31 cellular contexts compared by ENCODE assay signal in genomic region chr22:29449296-29449863, GRCh38. TPM values are rescaled to one million over a fixed set of nuclear protein-coding genes. Genes with fewer than 3 reads are reported as not detected.
"Had no signal": no experiment of that assay in that cellular context is flagged by ENCODE, and none has a peak within 500 bp of the region (broad histone marks: within the 10 kb centered on the region; RNA-seq: fewer than 3 reads in every experiment).

No MANE protein-coding gene starts in this region.

- H3K4me3 ChIP-seq: esophagus muscularis mucosa, gastroesophageal sphincter, heart left ventricle, hepatocyte, left lung, ovary, sigmoid colon, suprapubic skin, transverse colon had no signal

- H3K9me3 ChIP-seq: esophagus muscularis mucosa, gastroesophageal sphincter, heart left ventricle, left lung, ovary, sigmoid colon, suprapubic skin, transverse colon had no signal

- H3K36me3 ChIP-seq: esophagus muscularis mucosa, gastroesophageal sphincter, heart left ventricle, left lung, ovary, sigmoid colon, suprapubic skin, transverse colon had no signal

- H3K27me3 ChIP-seq: foreskin keratinocyte, heart left ventricle, hepatocyte, left lung, ovary, sigmoid colon, suprapubic skin, transverse colon had no signal

- H3K4me1 Mint-ChIP-seq: endodermal cell; naive thymus-derived CD8-positive, alpha-beta T cell; stimulated activated naive B cell treated with anti-CD40 and anti-IgM and Interleukin-4, amounts not matched to agents 10 μg/mL and 1 μg/mL and 100 μg/mL, for 72 hours had no signal

- H3K9me3 Mint-ChIP-seq: dendritic cell treated with granulocyte-macrophage colony-stimulating factor and Interleukin-4, amounts not matched to agents 40 ng/mL and 50 ng/mL, for 4 days; endodermal cell; naive thymus-derived CD8-positive, alpha-beta T cell; nephron progenitor cell; stimulated activated naive B cell treated with anti-CD40 and anti-IgM and Interleukin-4, amounts not matched to agents 10 μg/mL and 1 μg/mL and 100 μg/mL, for 72 hours; stimulated activated naive CD8-positive, alpha-beta T cell treated with anti-CD3 and anti-CD28 coated beads, Interleukin-15, Interleukin-2, amounts not matched to agents 100 ng/mL and 50 ng/mL, for 24 hours had no signal

- H3K36me3 Mint-ChIP-seq: naive thymus-derived CD8-positive, alpha-beta T cell; stimulated activated naive B cell treated with anti-CD40 and anti-IgM and Interleukin-4, amounts not matched to agents 10 μg/mL and 1 μg/mL and 100 μg/mL, for 72 hours had no signal

- H3K4me1 ChIP-seq: foreskin keratinocyte, gastroesophageal sphincter, heart left ventricle, left lung, suprapubic skin, transverse colon had no signal

- H3K27me3 Mint-ChIP-seq: dendritic cell treated with granulocyte-macrophage colony-stimulating factor and Interleukin-4, amounts not matched to agents 40 ng/mL and 50 ng/mL, for 4 days; naive thymus-derived CD8-positive, alpha-beta T cell; stimulated activated naive CD8-positive, alpha-beta T cell treated with anti-CD3 and anti-CD28 coated beads, Interleukin-15, Interleukin-2, amounts not matched to agents 100 ng/mL and 50 ng/mL, for 24 hours had no signal

- H3K27ac ChIP-seq: epithelial cell of prostate, esophagus muscularis mucosa, foreskin keratinocyte, gastroesophageal sphincter, heart left ventricle, hepatocyte, left lung, ovary, sigmoid colon, suprapubic skin, transverse colon had no signal

- ATAC-seq: foreskin keratinocyte; gastroesophageal sphincter; heart left ventricle; left cardiac atrium; left lung; naive thymus-derived CD8-positive, alpha-beta T cell; stimulated activated naive B cell treated with anti-CD40 and anti-IgM and Interleukin-4, amounts not matched to agents 10 μg/mL and 1 μg/mL and 100 μg/mL, for 72 hours had no signal

- H3K4me3 Mint-ChIP-seq: dendritic cell treated with granulocyte-macrophage colony-stimulating factor and Interleukin-4, amounts not matched to agents 40 ng/mL and 50 ng/mL, for 4 days; endodermal cell; naive thymus-derived CD8-positive, alpha-beta T cell; nephron progenitor cell; stimulated activated naive B cell treated with anti-CD40 and anti-IgM and Interleukin-4, amounts not matched to agents 10 μg/mL and 1 μg/mL and 100 μg/mL, for 72 hours; stimulated activated naive CD8-positive, alpha-beta T cell treated with anti-CD3 and anti-CD28 coated beads, Interleukin-15, Interleukin-2, amounts not matched to agents 100 ng/mL and 50 ng/mL, for 24 hours had no signal

- H3K27ac Mint-ChIP-seq: dendritic cell treated with granulocyte-macrophage colony-stimulating factor and Interleukin-4, amounts not matched to agents 40 ng/mL and 50 ng/mL, for 4 days; endodermal cell; nephron progenitor cell; stimulated activated naive B cell treated with anti-CD40 and anti-IgM and Interleukin-4, amounts not matched to agents 10 μg/mL and 1 μg/mL and 100 μg/mL, for 72 hours; stimulated activated naive CD8-positive, alpha-beta T cell treated with anti-CD3 and anti-CD28 coated beads, Interleukin-15, Interleukin-2, amounts not matched to agents 100 ng/mL and 50 ng/mL, for 24 hours had no signal

- DNase-seq: caudate nucleus; cerebellar nuclear complex; effector CD8-positive, alpha-beta T cell; endodermal cell; foreskin keratinocyte; heart left ventricle; left cardiac atrium; left lung; mammary epithelial cell; mesendoderm; naive thymus-derived CD8-positive, alpha-beta T cell; nephron progenitor cell; occipital lobe; ovary; stimulated activated CD4-positive, alpha-beta T cell treated with anti-CD3 and anti-CD28 coated beads, Interleukin-2, amount 100 ng/mL, for 48 hours; stimulated activated naive B cell treated with anti-CD40 and anti-IgM and Interleukin-4, amounts not matched to agents 10 μg/mL and 1 μg/mL and 100 μg/mL, for 72 hours; transverse colon had no signal

RNA-seq across cellular contexts. Expression of gene RFPL1, which starts 11.0 kb away (rescaled TPM):
- total RNA-seq: endodermal cell; esophagus muscularis mucosa; fibroblast of lung; foreskin keratinocyte; gastroesophageal sphincter; heart left ventricle; hepatocyte; kidney epithelial cell; left cardiac atrium; left lung; lower leg skin; mammary epithelial cell; myocyte; naive thymus-derived CD8-positive, alpha-beta T cell; occipital lobe; ovary; sigmoid colon; skeletal muscle tissue; transverse colon; ureter had no signal
- polyA plus RNA-seq: fibroblast of lung, foreskin keratinocyte, heart left ventricle, hepatocyte, mammary epithelial cell, ovary, sigmoid colon had no signal
